Comparison of ENCODE assay signal across 1 cellular context in the genomic region with DNA sequence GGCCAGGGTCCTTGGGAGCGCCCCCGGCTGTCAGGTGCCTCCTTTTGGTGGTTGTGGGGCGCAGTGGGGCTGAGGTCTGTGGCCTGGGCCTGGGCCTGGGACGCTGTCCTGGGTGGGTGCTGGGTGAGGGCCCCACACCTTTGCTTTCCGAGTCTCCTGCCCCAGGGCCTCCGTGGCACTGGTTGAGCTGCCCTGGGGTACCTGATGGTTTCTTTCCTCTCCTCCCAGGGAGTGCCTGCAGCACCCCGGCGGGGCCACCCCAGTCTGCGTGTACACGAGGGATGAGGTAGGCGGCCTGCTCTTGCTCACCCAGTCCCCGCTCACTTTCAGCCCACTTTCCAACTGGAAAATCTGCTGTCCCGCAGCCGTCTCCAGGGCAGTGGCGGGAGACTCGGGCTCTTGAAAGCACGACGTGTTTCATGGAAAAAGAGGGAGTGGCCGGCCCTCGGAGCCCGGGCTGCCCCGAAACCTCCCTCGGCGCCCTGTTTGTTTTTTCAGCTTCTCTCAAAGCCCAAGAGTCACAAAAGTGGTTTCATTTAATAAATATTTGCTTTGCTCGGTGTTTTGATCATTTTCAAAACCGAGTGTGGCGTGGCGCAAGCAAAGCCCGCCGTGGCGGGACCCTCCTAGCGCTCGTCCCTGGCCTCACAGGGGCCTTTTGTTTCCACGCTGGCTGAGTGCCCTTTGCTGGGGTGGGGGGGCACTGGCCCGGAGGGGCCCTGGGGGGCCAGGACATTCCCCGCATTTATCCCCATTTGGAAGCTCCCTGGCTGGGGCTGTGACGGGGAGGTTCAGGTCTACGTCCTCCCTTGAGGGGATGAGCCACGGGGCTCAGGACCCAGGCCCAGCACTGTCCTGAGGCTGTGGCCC.
A peak's percentile ranks its signal among the peaks of the same experiment; 100 is the strongest.
TF ChIP-seq lines count a peak whose summit lies in the region.

No MANE protein-coding gene starts in this region.

TF ChIP-seq in HepG2, 621 proteins besides CTCF, POLR2A, EP300 and RAD21 (continued from another document and continues in another):
- TF ChIP-seq, protein P1, sequence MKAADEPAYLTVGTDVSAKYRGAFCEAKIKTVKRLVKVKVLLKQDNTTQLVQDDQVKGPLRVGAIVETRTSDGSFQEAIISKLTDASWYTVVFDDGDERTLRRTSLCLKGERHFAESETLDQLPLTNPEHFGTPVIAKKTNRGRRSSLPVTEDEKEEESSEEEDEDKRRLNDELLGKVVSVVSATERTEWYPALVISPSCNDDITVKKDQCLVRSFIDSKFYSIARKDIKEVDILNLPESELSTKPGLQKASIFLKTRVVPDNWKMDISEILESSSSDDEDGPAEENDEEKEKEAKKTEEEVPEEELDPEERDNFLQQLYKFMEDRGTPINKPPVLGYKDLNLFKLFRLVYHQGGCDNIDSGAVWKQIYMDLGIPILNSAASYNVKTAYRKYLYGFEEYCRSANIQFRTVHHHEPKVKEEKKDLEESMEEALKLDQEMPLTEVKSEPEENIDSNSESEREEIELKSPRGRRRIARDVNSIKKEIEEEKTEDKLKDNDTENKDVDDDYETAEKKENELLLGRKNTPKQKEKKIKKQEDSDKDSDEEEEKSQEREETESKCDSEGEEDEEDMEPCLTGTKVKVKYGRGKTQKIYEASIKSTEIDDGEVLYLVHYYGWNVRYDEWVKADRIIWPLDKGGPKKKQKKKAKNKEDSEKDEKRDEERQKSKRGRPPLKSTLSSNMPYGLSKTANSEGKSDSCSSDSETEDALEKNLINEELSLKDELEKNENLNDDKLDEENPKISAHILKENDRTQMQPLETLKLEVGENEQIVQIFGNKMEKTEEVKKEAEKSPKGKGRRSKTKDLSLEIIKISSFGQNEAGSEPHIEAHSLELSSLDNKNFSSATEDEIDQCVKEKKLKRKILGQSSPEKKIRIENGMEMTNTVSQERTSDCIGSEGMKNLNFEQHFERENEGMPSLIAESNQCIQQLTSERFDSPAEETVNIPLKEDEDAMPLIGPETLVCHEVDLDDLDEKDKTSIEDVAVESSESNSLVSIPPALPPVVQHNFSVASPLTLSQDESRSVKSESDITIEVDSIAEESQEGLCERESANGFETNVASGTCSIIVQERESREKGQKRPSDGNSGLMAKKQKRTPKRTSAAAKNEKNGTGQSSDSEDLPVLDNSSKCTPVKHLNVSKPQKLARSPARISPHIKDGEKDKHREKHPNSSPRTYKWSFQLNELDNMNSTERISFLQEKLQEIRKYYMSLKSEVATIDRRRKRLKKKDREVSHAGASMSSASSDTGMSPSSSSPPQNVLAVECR (CRISPR knock-in tag; IDR thresholded peaks at IDR 0.05; ENCODE audit: borderline replicate concordance) = peak; percentile 17; the same call in 1 of the 2 replicates
- TF ChIP-seq, protein P2, sequence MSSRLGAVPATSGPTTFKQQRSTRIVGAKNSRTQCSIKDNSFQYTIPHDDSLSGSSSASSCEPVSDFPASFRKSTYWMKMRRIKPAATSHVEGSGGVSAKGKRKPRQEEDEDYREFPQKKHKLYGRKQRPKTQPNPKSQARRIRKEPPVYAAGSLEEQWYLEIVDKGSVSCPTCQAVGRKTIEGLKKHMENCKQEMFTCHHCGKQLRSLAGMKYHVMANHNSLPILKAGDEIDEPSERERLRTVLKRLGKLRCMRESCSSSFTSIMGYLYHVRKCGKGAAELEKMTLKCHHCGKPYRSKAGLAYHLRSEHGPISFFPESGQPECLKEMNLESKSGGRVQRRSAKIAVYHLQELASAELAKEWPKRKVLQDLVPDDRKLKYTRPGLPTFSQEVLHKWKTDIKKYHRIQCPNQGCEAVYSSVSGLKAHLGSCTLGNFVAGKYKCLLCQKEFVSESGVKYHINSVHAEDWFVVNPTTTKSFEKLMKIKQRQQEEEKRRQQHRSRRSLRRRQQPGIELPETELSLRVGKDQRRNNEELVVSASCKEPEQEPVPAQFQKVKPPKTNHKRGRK (CRISPR knock-in tag; IDR thresholded peaks at IDR 0.05) = no peak
- TF ChIP-seq HNRNPK (IDR thresholded peaks at IDR 0.05; ENCODE audit: low read depth, low read length, poor library complexity, severe bottlenecking) (no peak), BRF2 (CRISPR knock-in tag; IDR thresholded peaks at IDR 0.05) (peak; percentile 1), NFE2L1 (CRISPR knock-in tag; IDR thresholded peaks at IDR 0.05; ENCODE audit: borderline replicate concordance) (no peak), SIN3B (IDR thresholded peaks at IDR 0.05; ENCODE audit: low read length) (no peak), AHR (CRISPR knock-in tag; IDR thresholded peaks at IDR 0.05) (peak; percentile 8; the same call in 1 of the 2 replicates), ZBTB34 (CRISPR knock-in tag; IDR thresholded peaks at IDR 0.05) (peak; percentile 13), ZNF143 (CRISPR knock-in tag; IDR thresholded peaks at IDR 0.05) (no peak; the same call in 1 of the 2 replicates), ATF7-NPFF (CRISPR knock-in tag; IDR thresholded peaks at IDR 0.05; ENCODE audit: low read depth) (no peak), SRSF1 (optimal IDR thresholded peaks at IDR 0.05; ENCODE audit: low read depth, low read length) (peak; percentile 100), ZNF567 (CRISPR knock-in tag; IDR thresholded peaks at IDR 0.05; ENCODE audit: borderline replicate concordance) (0 out of 2 replicates have a peak, but pooled peaks have one; percentile 12), THYN1 (CRISPR knock-in tag; IDR thresholded peaks at IDR 0.05; ENCODE audit: borderline replicate concordance, low read depth) (no peak), TOPORS (CRISPR knock-in tag; IDR thresholded peaks at IDR 0.05) (0 out of 2 replicates have a peak, but pooled peaks have one; percentile 13), ZNF296 (CRISPR knock-in tag; conservative IDR thresholded peaks at IDR 0.05) (peak; percentile 34; the same call in 1 of the 2 replicates), CREB3 (CRISPR knock-in tag; IDR thresholded peaks at IDR 0.05) (peak; percentile 52), POLR2AphosphoS2 (IDR thresholded peaks at IDR 0.05; ENCODE audit: low read depth, low read length) (no peak), ZNF549 (CRISPR knock-in tag; IDR thresholded peaks at IDR 0.05) (no peak), MTA1 (CRISPR knock-in tag; IDR thresholded peaks at IDR 0.05; ENCODE audit: borderline replicate concordance) (peak; percentile 57; the same call in 1 of the 2 replicates), ZNF17 (CRISPR knock-in tag; IDR thresholded peaks at IDR 0.05) (no peak), ZNF530 (CRISPR knock-in tag; IDR thresholded peaks at IDR 0.05; ENCODE audit: low read depth) (0 out of 2 replicates have a peak, but pooled peaks have one; percentile 79), EEA1 (CRISPR knock-in tag; IDR thresholded peaks at IDR 0.05; ENCODE audit: borderline replicate concordance) (0 out of 2 replicates have a peak, but pooled peaks have one; percentile 11), ZFP36L1 (CRISPR knock-in tag; IDR thresholded peaks at IDR 0.05) (peak; percentile 49; the same call in 1 of the 2 replicates), ZNF430 (CRISPR knock-in tag; IDR thresholded peaks at IDR 0.05) (0 out of 2 replicates have a peak, but pooled peaks have one; percentile 34), ZNF280B (CRISPR knock-in tag; IDR thresholded peaks at IDR 0.05; ENCODE audit: borderline replicate concordance) (no peak), NFIB (CRISPR knock-in tag; IDR thresholded peaks at IDR 0.05; ENCODE audit: borderline replicate concordance) (no peak), KLF13 (CRISPR knock-in tag; IDR thresholded peaks at IDR 0.05) (peak; percentile 1; the same call in 1 of the 2 replicates), IKZF5 (CRISPR knock-in tag; IDR thresholded peaks at IDR 0.05) (peak; percentile 22), ZNF766 (CRISPR knock-in tag; IDR thresholded peaks at IDR 0.05; ENCODE audit: borderline replicate concordance) (0 out of 2 replicates have a peak, but pooled peaks have one; percentile 27), SIN3A (IDR thresholded peaks at IDR 0.05; ENCODE audit: borderline replicate concordance, low read depth, low read length) (0 out of 2 replicates have a peak, but pooled peaks have one; percentile 27), ZNF7 (CRISPR knock-in tag; IDR thresholded peaks at IDR 0.05) (no peak), FOXO1 (CRISPR knock-in tag; IDR thresholded peaks at IDR 0.05) (peak; percentile 81; the same call in 1 of the 2 replicates), SMARCE1 (IDR thresholded peaks at IDR 0.05; ENCODE audit: borderline replicate concordance) (no peak), SMAD3 (CRISPR knock-in tag; IDR thresholded peaks at IDR 0.05) (peak; percentile 79; the same call in 1 of the 2 replicates), KAT2B (IDR thresholded peaks at IDR 0.05; ENCODE audit: borderline replicate concordance, low read depth, low read length) (no peak), THAP8 (CRISPR knock-in tag; IDR thresholded peaks at IDR 0.05; ENCODE audit: borderline replicate concordance) (0 out of 2 replicates have a peak, but pooled peaks have one; percentile 51), ZNF136 (CRISPR knock-in tag; IDR thresholded peaks at IDR 0.05; ENCODE audit: low read depth) (no peak), ZNF597 (CRISPR knock-in tag; IDR thresholded peaks at IDR 0.05) (no peak)
- TF ChIP-seq, protein P3, sequence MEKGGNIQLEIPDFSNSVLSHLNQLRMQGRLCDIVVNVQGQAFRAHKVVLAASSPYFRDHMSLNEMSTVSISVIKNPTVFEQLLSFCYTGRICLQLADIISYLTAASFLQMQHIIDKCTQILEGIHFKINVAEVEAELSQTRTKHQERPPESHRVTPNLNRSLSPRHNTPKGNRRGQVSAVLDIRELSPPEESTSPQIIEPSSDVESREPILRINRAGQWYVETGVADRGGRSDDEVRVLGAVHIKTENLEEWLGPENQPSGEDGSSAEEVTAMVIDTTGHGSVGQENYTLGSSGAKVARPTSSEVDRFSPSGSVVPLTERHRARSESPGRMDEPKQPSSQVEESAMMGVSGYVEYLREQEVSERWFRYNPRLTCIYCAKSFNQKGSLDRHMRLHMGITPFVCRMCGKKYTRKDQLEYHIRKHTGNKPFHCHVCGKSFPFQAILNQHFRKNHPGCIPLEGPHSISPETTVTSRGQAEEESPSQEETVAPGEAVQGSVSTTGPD (CRISPR knock-in tag; IDR thresholded peaks at IDR 0.05) = peak; percentile 69; the same call in 1 of the 2 replicates
